In the genomic region with DNA sequence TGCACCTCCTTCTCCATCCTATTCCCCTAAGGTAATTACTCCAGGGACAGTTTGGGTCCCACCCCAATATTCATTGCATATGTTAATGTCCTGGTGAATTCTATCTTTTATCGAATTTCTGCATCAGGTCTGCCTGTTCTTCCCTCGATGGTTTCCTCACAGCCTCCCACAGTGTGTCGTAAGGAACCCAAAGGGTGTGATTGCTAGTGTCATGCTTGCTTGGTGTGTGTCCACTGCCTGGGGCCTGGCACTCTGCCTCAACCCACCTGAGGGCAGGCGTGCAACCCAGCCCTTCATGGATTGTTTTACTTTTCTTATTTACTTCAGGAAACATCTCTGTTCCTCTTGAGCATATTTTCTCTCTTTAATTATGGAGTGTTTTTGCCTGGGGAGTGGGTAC, we compare ENCODE assay signal across 21 cellular contexts.
"Had no signal": no experiment of that assay in that cellular context is flagged by ENCODE, and none has a peak within 500 bp of the region (broad histone marks: within the 10 kb centered on the region; RNA-seq: fewer than 3 reads in every experiment).

No MANE protein-coding gene starts in this region.

- H3K4me2 ChIP-seq: smooth muscle cell had no signal

- H3K27ac Mint-ChIP-seq: activated B cell treated with CpG ODN at 0.5 μM for 24 hours; activated CD4-positive, alpha-beta memory T cell treated with anti-CD3 and anti-CD28 coated beads for 36 hours; activated naive CD8-positive, alpha-beta T cell treated with anti-CD3 and anti-CD28 coated beads, Interleukin-2, amount 10 ng/mL, durations not matched to agents 7 days and 5 days; activated T-cell treated with anti-CD3 and anti-CD28 coated beads, Interleukin-2, amount 50 U/mL, for 24 hours; activated T-helper 2 cell treated with anti-CD3 and anti-CD28 coated beads, Interferon-gamma antibody, Interleukin-2, Interleukin-4, amounts not matched to agents 10 μg/mL and 5 μg/mL and 100 μg/mL, durations not matched to agents 14 hours and 24 hours and 36 hours; memory B cell; naive thymus-derived CD8-positive, alpha-beta T cell had no signal

- H3K9me3 ChIP-seq: colonic mucosa, left lung, neutrophil, stomach, testis, upper lobe of left lung had no signal

- H3K27me3 ChIP-seq: brain microvascular endothelial cell, colonic mucosa, left lung, neutrophil, stomach, testis, upper lobe of left lung had no signal

- FAIRE-seq: frontal cortex had no signal

- H3K27ac ChIP-seq: brain microvascular endothelial cell, colonic mucosa, left lung, neutrophil, testis, upper lobe of left lung had no signal

- H3K9me3 Mint-ChIP-seq: activated CD4-positive, alpha-beta memory T cell treated with anti-CD3 and anti-CD28 coated beads for 36 hours; activated naive CD8-positive, alpha-beta T cell treated with anti-CD3 and anti-CD28 coated beads, Interleukin-2, amount 10 ng/mL, durations not matched to agents 7 days and 5 days; activated T-cell treated with anti-CD3 and anti-CD28 coated beads, Interleukin-2, amount 50 U/mL, for 24 hours had no signal

- H3K4me3 Mint-ChIP-seq: activated B cell treated with CpG ODN at 0.5 μM for 24 hours; activated CD4-positive, alpha-beta memory T cell treated with anti-CD3 and anti-CD28 coated beads for 36 hours; activated naive CD8-positive, alpha-beta T cell treated with anti-CD3 and anti-CD28 coated beads, Interleukin-2, amount 10 ng/mL, durations not matched to agents 7 days and 5 days; activated T-cell treated with anti-CD3 and anti-CD28 coated beads, Interleukin-2, amount 50 U/mL, for 24 hours; memory B cell; naive thymus-derived CD8-positive, alpha-beta T cell had no signal

- H3K4me1 Mint-ChIP-seq: memory B cell; naive thymus-derived CD8-positive, alpha-beta T cell had no signal

- H3K36me3 Mint-ChIP-seq: activated CD4-positive, alpha-beta memory T cell treated with anti-CD3 and anti-CD28 coated beads for 36 hours; naive thymus-derived CD8-positive, alpha-beta T cell had no signal

- ATAC-seq: left lung; naive thymus-derived CD8-positive, alpha-beta T cell had no signal

- H3K36me3 ChIP-seq: brain microvascular endothelial cell, colonic mucosa, left lung, neutrophil, stomach, upper lobe of left lung had no signal

- H3K4me3 ChIP-seq: colonic mucosa, left lung, smooth muscle cell, stomach, testis, upper lobe of left lung had no signal

- H3K27me3 Mint-ChIP-seq: activated CD4-positive, alpha-beta memory T cell treated with anti-CD3 and anti-CD28 coated beads for 36 hours; activated T-cell treated with anti-CD3 and anti-CD28 coated beads, Interleukin-2, amount 50 U/mL, for 24 hours had no signal

- DNase-seq: activated B cell treated with CpG ODN at 0.5 μM for 24 hours; activated CD4-positive, alpha-beta memory T cell treated with anti-CD3 and anti-CD28 coated beads for 36 hours; activated CD4-positive, alpha-beta T cell treated with anti-CD3 and anti-CD28 coated beads for 4 hours; activated naive CD4-positive, alpha-beta T cell treated with Interleukin-2 at 50 U/mL for 16 hours; activated naive CD8-positive, alpha-beta T cell treated with anti-CD3 and anti-CD28 coated beads, Interleukin-2, amount 10 ng/mL, durations not matched to agents 7 days and 5 days; activated T-cell treated with anti-CD3 and anti-CD28 coated beads, Interleukin-2, amount 50 U/mL, for 24 hours; brain microvascular endothelial cell; central memory CD4-positive, alpha-beta T cell; colonic mucosa; head of caudate nucleus; left lung; naive thymus-derived CD8-positive, alpha-beta T cell; stimulated activated CD4-positive, alpha-beta T cell treated with anti-CD3 and anti-CD28 coated beads, Interleukin-4, amount 100 ng/mL, for 1 hour; stomach; testis; upper lobe of left lung had no signal

- H3K4me1 ChIP-seq: colonic mucosa, left lung, testis, upper lobe of left lung had no signal
